Comparison of ENCODE assay signal across 8 cellular contexts in genomic region chr1:16172964-16173446, GRCh38. TPM values are rescaled to one million over a fixed set of nuclear protein-coding genes. Genes with fewer than 3 reads are reported as not detected.
DNase-seq lines count a peak whose midpoint lies in the region; ATAC-seq lines count a peak whose summit lies in the region.

No MANE protein-coding gene starts in this region.

- H3K27ac ChIP-seq in HUES48 (ENCODE audit: low read depth, low read length) = peak overlapping the region; percentile 1

- no peak overlapping the region for H3K9ac ChIP-seq in HUES48 (ENCODE audit: low read depth, low read length)

- peak overlapping the region; percentile 14 for H3K27ac Mint-ChIP-seq in stimulated activated naive B cell treated with anti-CD40 and anti-IgM and Interleukin-4, amounts not matched to agents 10 μg/mL and 1 μg/mL and 100 μg/mL, for 72 hours
- H3K27ac Mint-ChIP-seq in activated T-helper 2 cell treated with anti-CD3 and anti-CD28 coated beads, Interferon-gamma antibody, Interleukin-2, Interleukin-4, amounts not matched to agents 10 μg/mL and 5 μg/mL and 100 μg/mL, durations not matched to agents 14 hours and 24 hours and 36 hours = no peak overlapping the region

- no peak overlapping the region for H3K4me3 Mint-ChIP-seq in stimulated activated naive B cell treated with anti-CD40 and anti-IgM and Interleukin-4, amounts not matched to agents 10 μg/mL and 1 μg/mL and 100 μg/mL, for 72 hours
- H3K4me3 Mint-ChIP-seq in activated T-helper 2 cell treated with anti-CD3 and anti-CD28 coated beads, Interferon-gamma antibody, Interleukin-2, Interleukin-4, amounts not matched to agents 10 μg/mL and 5 μg/mL and 100 μg/mL, durations not matched to agents 14 hours and 24 hours and 36 hours (ENCODE audit: low read depth) = no peak overlapping the region

- peaks cover 37 to 68% of the 10 kb centered on the region in 2 donors for H3K27me3 Mint-ChIP-seq in stimulated activated naive B cell treated with anti-CD40 and anti-IgM and Interleukin-4, amounts not matched to agents 10 μg/mL and 1 μg/mL and 100 μg/mL, for 72 hours
- peaks cover 16% of the 10 kb centered on the region for H3K27me3 Mint-ChIP-seq in activated T-helper 2 cell treated with anti-CD3 and anti-CD28 coated beads, Interferon-gamma antibody, Interleukin-2, Interleukin-4, amounts not matched to agents 10 μg/mL and 5 μg/mL and 100 μg/mL, durations not matched to agents 14 hours and 24 hours and 36 hours (ENCODE audit: low read depth)

- intact Hi-C loops in activated T-helper 2 cell treated with anti-CD3 and anti-CD28 coated beads, Interferon-gamma antibody, Interleukin-2, Interleukin-4, amounts not matched to agents 10 μg/mL and 5 μg/mL and 100 μg/mL, durations not matched to agents 14 hours and 24 hours and 36 hours (cut with micrococcal nuclease) = no loop called here

- H3K27me3 ChIP-seq in HUES48 (ENCODE audit: control insufficient read depth, insufficient read depth, low read length) = no peaks in the 10 kb centered on the region

- DNase-seq in UCSD-AML1 (lab: John Stamatoyannopoulos, UW; ENCODE audit: unreplicated experiment) = peak; percentile 72
- peak; percentile 79 for DNase-seq in iris pigment epithelial cell (ENCODE audit: low read depth)
- DNase-seq in stimulated activated naive B cell treated with anti-CD40 and anti-IgM and Interleukin-4, amounts not matched to agents 10 μg/mL and 1 μg/mL and 100 μg/mL, for 72 hours = no peak
- no peak for DNase-seq in activated T-helper 2 cell treated with anti-CD3 and anti-CD28 coated beads, Interferon-gamma antibody, Interleukin-2, Interleukin-4, amounts not matched to agents 10 μg/mL and 5 μg/mL and 100 μg/mL, durations not matched to agents 14 hours and 24 hours and 36 hours (ENCODE audit: low spot score)
- DNase-seq in dermis blood vessel endothelial cell = no peak

- ATAC-seq in stimulated activated naive B cell treated with anti-CD40 and anti-IgM and Interleukin-4, amounts not matched to agents 10 μg/mL and 1 μg/mL and 100 μg/mL, for 72 hours (replicated peaks) = peak; percentile 72 to 77
- no peak for ATAC-seq in activated CD4-positive, CD25-positive, alpha-beta regulatory T cell treated with anti-CD3 and anti-CD28 coated beads, Interleukin-2, amount 50 U/mL, for 24 hours
- no peak for ATAC-seq in HG02759 (IDR thresholded peaks at IDR 0.05; ENCODE audit: unreplicated experiment)

- H3K9me3 ChIP-seq in HUES48 (ENCODE audit: control insufficient read depth, insufficient read depth, low read length) = no peaks in the 10 kb centered on the region

- H3K4me1 ChIP-seq in HUES48 (ENCODE audit: control insufficient read depth, insufficient read depth, low read length) = peaks cover 21% of the 10 kb centered on the region

- H3K4me3 ChIP-seq in HUES48 (ENCODE audit: low read depth, low read length) = no peak overlapping the region

- H3K36me3 ChIP-seq in HUES48 (ENCODE audit: control insufficient read depth, insufficient read depth, low read length) = no peaks in the 10 kb centered on the region

- peaks cover 0 to 1% of the 10 kb centered on the region in 2 donors for H3K36me3 Mint-ChIP-seq in stimulated activated naive B cell treated with anti-CD40 and anti-IgM and Interleukin-4, amounts not matched to agents 10 μg/mL and 1 μg/mL and 100 μg/mL, for 72 hours
- no peaks in the 10 kb centered on the region for H3K36me3 Mint-ChIP-seq in activated T-helper 2 cell treated with anti-CD3 and anti-CD28 coated beads, Interferon-gamma antibody, Interleukin-2, Interleukin-4, amounts not matched to agents 10 μg/mL and 5 μg/mL and 100 μg/mL, durations not matched to agents 14 hours and 24 hours and 36 hours (ENCODE audit: low read depth)

- peaks cover 21 to 25% of the 10 kb centered on the region in 2 donors for H3K4me1 Mint-ChIP-seq in stimulated activated naive B cell treated with anti-CD40 and anti-IgM and Interleukin-4, amounts not matched to agents 10 μg/mL and 1 μg/mL and 100 μg/mL, for 72 hours
- peaks cover 8% of the 10 kb centered on the region for H3K4me1 Mint-ChIP-seq in activated T-helper 2 cell treated with anti-CD3 and anti-CD28 coated beads, Interferon-gamma antibody, Interleukin-2, Interleukin-4, amounts not matched to agents 10 μg/mL and 5 μg/mL and 100 μg/mL, durations not matched to agents 14 hours and 24 hours and 36 hours (ENCODE audit: low read depth)

- no peaks in the 10 kb centered on the region for H3K9me3 Mint-ChIP-seq in stimulated activated naive B cell treated with anti-CD40 and anti-IgM and Interleukin-4, amounts not matched to agents 10 μg/mL and 1 μg/mL and 100 μg/mL, for 72 hours
- no peaks in the 10 kb centered on the region for H3K9me3 Mint-ChIP-seq in activated T-helper 2 cell treated with anti-CD3 and anti-CD28 coated beads, Interferon-gamma antibody, Interleukin-2, Interleukin-4, amounts not matched to agents 10 μg/mL and 5 μg/mL and 100 μg/mL, durations not matched to agents 14 hours and 24 hours and 36 hours

RNA-seq across cellular contexts. Expression of gene EPHA2, which starts 17.1 kb away (rescaled TPM):
- total RNA-seq in activated T-helper 2 cell treated with anti-CD3 and anti-CD28 coated beads, Interferon-gamma antibody, Interleukin-2, Interleukin-4, amounts not matched to agents 10 μg/mL and 5 μg/mL and 100 μg/mL, durations not matched to agents 14 hours and 24 hours and 36 hours = not detected in 2 replicates
- 121 and 192 TPM in 2 replicates for total RNA-seq in dermis blood vessel endothelial cell

RNA-seq across cellular contexts. Expression of gene ARHGEF19, which starts 39.4 kb away (rescaled TPM):
- total RNA-seq in activated T-helper 2 cell treated with anti-CD3 and anti-CD28 coated beads, Interferon-gamma antibody, Interleukin-2, Interleukin-4, amounts not matched to agents 10 μg/mL and 5 μg/mL and 100 μg/mL, durations not matched to agents 14 hours and 24 hours and 36 hours = 6.4 and 7.5 TPM in 2 replicates
- 2.7 and 3.3 TPM in 2 replicates for total RNA-seq in dermis blood vessel endothelial cell

Comparison
In these comparisons a context has a peak if more than half of its experiments do, and no peak if none do; other contexts are left out.
1. DNase-seq: peak in UCSD-AML1 (single experiment) and iris pigment epithelial cell (single experiment); none in stimulated activated naive B cell treated with anti-CD40 and anti-IgM and Interleukin-4, amounts not matched to agents 10 μg/mL and 1 μg/mL and 100 μg/mL, for 72 hours (single experiment), activated T-helper 2 cell treated with anti-CD3 and anti-CD28 coated beads, Interferon-gamma antibody, Interleukin-2, Interleukin-4, amounts not matched to agents 10 μg/mL and 5 μg/mL and 100 μg/mL, durations not matched to agents 14 hours and 24 hours and 36 hours (single experiment) and dermis blood vessel endothelial cell (single experiment).
2. ATAC-seq: peak in stimulated activated naive B cell treated with anti-CD40 and anti-IgM and Interleukin-4, amounts not matched to agents 10 μg/mL and 1 μg/mL and 100 μg/mL, for 72 hours (2 of 2); none in activated CD4-positive, CD25-positive, alpha-beta regulatory T cell treated with anti-CD3 and anti-CD28 coated beads, Interleukin-2, amount 50 U/mL, for 24 hours (0 of 2) and HG02759 (single experiment).
3. RNA of gene EPHA2, which starts 17.1 kb away (total RNA-seq): 121 to 192 TPM in dermis blood vessel endothelial cell; not detected in activated T-helper 2 cell treated with anti-CD3 and anti-CD28 coated beads, Interferon-gamma antibody, Interleukin-2, Interleukin-4, amounts not matched to agents 10 μg/mL and 5 μg/mL and 100 μg/mL, durations not matched to agents 14 hours and 24 hours and 36 hours; every median in the first group is over 100 times any median in the second.